In genomic region chr3:72350761-72351505, GRCh38 we compare ENCODE assay signal across 7 cellular contexts.
"Had no signal": no experiment of that assay in that cellular context is flagged by ENCODE, and none has a peak within 500 bp of the region (broad histone marks: within the 10 kb centered on the region; RNA-seq: fewer than 3 reads in every experiment).

No MANE protein-coding gene starts in this region.

- H3K27ac Mint-ChIP-seq: H9 had no signal

- H3K9me3 Mint-ChIP-seq: H9 had no signal

- H3K4me3 Mint-ChIP-seq: H9 had no signal

- FAIRE-seq: H54, HTR-8/SVneo had no signal

- DNase-seq: GOT3, H9, HCEC 1CT, IMR-90, KBM-7 had no signal
